In the genomic region with DNA sequence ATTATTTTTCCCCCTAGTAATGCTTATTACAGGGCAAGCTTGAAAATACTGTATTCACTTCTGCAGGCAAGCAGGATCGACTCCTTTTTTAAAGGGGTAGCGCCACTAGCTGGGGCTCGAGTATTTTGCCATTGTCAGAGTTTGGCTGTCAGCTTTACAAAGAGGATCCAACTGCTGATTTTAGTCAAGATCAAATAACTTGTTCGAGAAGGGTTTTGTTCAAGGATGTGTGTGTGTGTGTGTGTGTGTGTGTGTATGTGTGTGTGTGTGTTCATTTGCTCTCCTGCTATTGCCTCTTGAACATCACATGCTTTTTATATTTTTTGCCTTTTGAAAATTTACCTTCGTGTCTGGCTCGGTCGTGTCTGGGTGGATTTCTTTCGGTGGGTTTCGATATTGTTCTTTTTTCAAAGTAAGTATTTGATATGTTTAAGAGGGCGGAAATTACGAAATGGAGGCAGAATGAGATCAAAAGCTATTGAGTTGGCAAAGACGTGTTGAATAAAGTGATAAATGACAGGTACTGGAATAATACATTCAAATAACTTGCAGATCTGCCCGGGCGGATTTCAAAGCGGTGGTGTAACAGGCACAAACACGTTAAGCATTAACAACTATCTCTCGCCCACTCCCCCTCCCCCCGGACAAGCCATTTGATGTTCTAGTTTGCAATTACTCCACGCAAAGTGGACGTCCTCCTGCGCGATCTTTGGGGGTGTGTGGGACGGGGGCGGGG, we compare ENCODE assay signal across 8 cellular contexts. TPM values are rescaled to one million over a fixed set of nuclear protein-coding genes. Genes with fewer than 3 reads are reported as not detected.
DNase-seq lines count a peak whose midpoint lies in the region; ATAC-seq, FAIRE-seq and TF ChIP-seq lines count a peak whose summit lies in the region.

No MANE protein-coding gene starts in this region.

- H3K9ac ChIP-seq in iPS-18a (ENCODE audit: low read length) = no peak overlapping the region

- peak overlapping the region; percentile 61 to 91 for H3K27ac ChIP-seq in A549
- H3K27ac ChIP-seq in KOPT-K1 (ENCODE audit: low read depth, low read length, poor library complexity, severe bottlenecking) = peak overlapping the region; percentile 94
- peak overlapping the region; percentile 93 to 99 (median 96) for H3K27ac ChIP-seq in body of pancreas
- no peak overlapping the region for H3K27ac ChIP-seq in iPS-18a (ENCODE audit: low read length)
- H3K27ac ChIP-seq in sigmoid colon = peak overlapping the region; percentile 93 to 98 (median 96)

- intact Hi-C loops in body of pancreas (cut with DNase I) = no loop called here
- intact Hi-C loops in sigmoid colon (cut with DNase I) = loop anchor here (2.0 to 5.0 kb wide), 5 partner anchors 40 to 150 kb away; no protein-coding TSS in a partner anchor

- no peaks in the 10 kb centered on the region for H3K9me3 ChIP-seq in A549
- no peaks in the 10 kb centered on the region for H3K9me3 ChIP-seq in KOPT-K1 (ENCODE audit: insufficient read depth, low read length, poor library complexity, severe bottlenecking)
- no peaks in the 10 kb centered on the region for H3K9me3 ChIP-seq in body of pancreas
- no peaks in the 10 kb centered on the region for H3K9me3 ChIP-seq in iPS-18a (ENCODE audit: control insufficient read depth, low read depth, low read length)
- no peaks in the 10 kb centered on the region for H3K9me3 ChIP-seq in sigmoid colon

- TF ChIP-seq EP300 in A549 (IDR thresholded peaks at IDR 0.05) (no peak), sigmoid colon (IDR thresholded peaks at IDR 0.05) (no peak)

- H3K27me3 ChIP-seq in body of pancreas (no peaks in the 10 kb centered on the region), iPS-18a (ENCODE audit: control insufficient read depth, insufficient read depth, low read length) (peaks cover 46% of the 10 kb centered on the region), sigmoid colon (no peaks in the 10 kb centered on the region)

- 0 out of 2 replicates have a peak, but pooled peaks cover 2% of the 10 kb centered on the region for H3K36me3 ChIP-seq in KOPT-K1 (ENCODE audit: insufficient read depth, low read length)
- H3K36me3 ChIP-seq in body of pancreas (replicated peaks in 1 of 2; ENCODE audit: insufficient read depth in 1 of 2, low read depth in 2 of 2) = no peaks in the 10 kb centered on the region
- H3K36me3 ChIP-seq in iPS-18a (ENCODE audit: control insufficient read depth, low read depth, low read length) = no peaks in the 10 kb centered on the region
- no peaks in the 10 kb centered on the region for H3K36me3 ChIP-seq in sigmoid colon

- no peak; the same call in 1 of the 3 replicates for TF ChIP-seq CTCF in A549 (IDR thresholded peaks at IDR 0.05)
- TF ChIP-seq CTCF in body of pancreas (IDR thresholded peaks at IDR 0.05) = peak in 2 of 7 experiments; percentile 5 to 14
- TF ChIP-seq CTCF in sigmoid colon (IDR thresholded peaks at IDR 0.05) = no peak

- FAIRE-seq in A549 (lab: Jason Lieb, UNC) = no peak

- H3K4me1 ChIP-seq in A549 (peaks cover 36% of the 10 kb centered on the region), body of pancreas (peaks cover 37% of the 10 kb centered on the region), iPS-18a (ENCODE audit: control insufficient read depth, low read depth, low read length) (peaks cover 36% of the 10 kb centered on the region), sigmoid colon (peaks cover 0 to 43% (median 21%) of the 10 kb centered on the region in 4 donors)

- no peak for TF ChIP-seq POLR2A in A549 (IDR thresholded peaks at IDR 0.05; ENCODE audit: low read length)
- no peak for TF ChIP-seq POLR2A in GM18505 (IDR thresholded peaks at IDR 0.05; ENCODE audit: borderline replicate concordance, extremely low read depth, insufficient read depth, insufficient read length)
- peak in 2 of 3 donors; percentile 9 to 21 for TF ChIP-seq POLR2A in body of pancreas (IDR thresholded peaks at IDR 0.05)
- TF ChIP-seq POLR2A in sigmoid colon (IDR thresholded peaks at IDR 0.05) = no peak

- CTCF ChIA-PET in A549 (lab: Yijun Ruan, JAX) = interaction anchor here (0.6 to 3.2 kb wide), 11 partner anchors 8 to 941 kb away, joined by 3 to 9 read pairs (median 4); no protein-coding TSS in a partner anchor

- WGBS in A549 (ENCODE audit: missing lambda C conversion rate) = 2% methylated on average over 19 of the region's 24 CpGs
- 0% methylated on average over 21 to 22 of the region's 24 CpGs for WGBS in body of pancreas, 2 donors
- 0% methylated on average over 24 of the region's 24 CpGs for WGBS in sigmoid colon, 2 donors

- peak overlapping the region; percentile 77 for H3K4me2 ChIP-seq in A549

- peak overlapping the region; percentile 59 for H3K4me3 ChIP-seq in A549
- H3K4me3 ChIP-seq in body of pancreas = peak overlapping the region; percentile 43 to 93
- peak overlapping the region; percentile 96 for H3K4me3 ChIP-seq in iPS-18a (ENCODE audit: low read length)
- peak overlapping the region; percentile 67 to 75 (median 68) for H3K4me3 ChIP-seq in sigmoid colon

- TF ChIP-seq RAD21 in A549 (conservative IDR thresholded peaks at IDR 0.05 in 1 of 2, IDR thresholded peaks at IDR 0.05 in 1 of 2) = peak; percentile 53 to 57

- ATAC-seq in A549 = peak; percentile 52 to 74; a peak in 5 of 6 replicates
- peak; percentile 4 for ATAC-seq in GM18505 (IDR thresholded peaks at IDR 0.05; ENCODE audit: unreplicated experiment)
- ATAC-seq in body of pancreas = peak; percentile 41
- ATAC-seq in GM18520 (IDR thresholded peaks at IDR 0.05; ENCODE audit: unreplicated experiment) = no peak

- DNase-seq in A549 (ENCODE audit: low read depth in 1 of 2, low spot score in 1 of 2) (peak; percentile 26 to 55), T-helper 22 cell (ENCODE audit: low read depth) (peak; percentile 63), body of pancreas (peak; percentile 63 to 73 (median 68)), sigmoid colon (peak; percentile 81)

- POLR2A ChIA-PET in A549 (lab: Yijun Ruan, JAX) = interaction anchor here (1.1 kb wide), 1 partner anchor 359 kb away, joined by 4 read pairs; no protein-coding TSS in a partner anchor

TF ChIP-seq in A549, 52 proteins besides CTCF, POLR2A, EP300 and RAD21:
- TF ChIP-seq EHF (CRISPR knock-in tag; IDR thresholded peaks at IDR 0.05) (no peak), MAFK (IDR thresholded peaks at IDR 0.05; ENCODE audit: partially characterized antibody) (no peak), TFCP2L1 (CRISPR knock-in tag; IDR thresholded peaks at IDR 0.05) (no peak), CBX8 (IDR thresholded peaks at IDR 0.05) (no peak), ZFP36 (IDR thresholded peaks at IDR 0.05; ENCODE audit: borderline replicate concordance, partially characterized antibody) (no peak), RCOR1 (IDR thresholded peaks at IDR 0.05; ENCODE audit: low read depth, low read length) (no peak), HEYL (CRISPR knock-in tag; IDR thresholded peaks at IDR 0.05) (no peak), FOXS1 (CRISPR knock-in tag; IDR thresholded peaks at IDR 0.05) (no peak), RARB (CRISPR knock-in tag; IDR thresholded peaks at IDR 0.05) (no peak), ESRRA (IDR thresholded peaks at IDR 0.05; ENCODE audit: borderline replicate concordance, low read length) (no peak), JUNB (IDR thresholded peaks at IDR 0.05) (no peak), KDM1A (IDR thresholded peaks at IDR 0.05; ENCODE audit: low read depth) (no peak), TP53 (CRISPR knock-in tag; IDR thresholded peaks at IDR 0.05) (no peak), ZSCAN20 (CRISPR knock-in tag; IDR thresholded peaks at IDR 0.05) (no peak), PHF8 (IDR thresholded peaks at IDR 0.05; ENCODE audit: borderline replicate concordance, low read depth) (no peak), NR3C1 (IDR thresholded peaks at IDR 0.05) (no peak)
- TF ChIP-seq, protein P1, sequence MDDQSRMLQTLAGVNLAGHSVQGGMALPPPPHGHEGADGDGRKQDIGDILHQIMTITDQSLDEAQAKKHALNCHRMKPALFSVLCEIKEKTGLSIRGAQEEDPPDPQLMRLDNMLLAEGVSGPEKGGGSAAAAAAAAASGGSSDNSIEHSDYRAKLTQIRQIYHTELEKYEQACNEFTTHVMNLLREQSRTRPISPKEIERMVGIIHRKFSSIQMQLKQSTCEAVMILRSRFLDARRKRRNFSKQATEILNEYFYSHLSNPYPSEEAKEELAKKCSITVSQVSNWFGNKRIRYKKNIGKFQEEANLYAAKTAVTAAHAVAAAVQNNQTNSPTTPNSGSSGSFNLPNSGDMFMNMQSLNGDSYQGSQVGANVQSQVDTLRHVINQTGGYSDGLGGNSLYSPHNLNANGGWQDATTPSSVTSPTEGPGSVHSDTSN (IDR thresholded peaks at IDR 0.05) = no peak
- TF ChIP-seq, protein P2, sequence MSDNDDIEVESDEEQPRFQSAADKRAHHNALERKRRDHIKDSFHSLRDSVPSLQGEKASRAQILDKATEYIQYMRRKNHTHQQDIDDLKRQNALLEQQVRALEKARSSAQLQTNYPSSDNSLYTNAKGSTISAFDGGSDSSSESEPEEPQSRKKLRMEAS (IDR thresholded peaks at IDR 0.05) = no peak

RNA-seq across cellular contexts. Expression of gene ARID5B, which starts 1.1 kb away (rescaled TPM):
- polyA plus RNA-seq in A549 (2011; rRNA removed) (1.6 and 1.7 TPM in 2 replicates), A549 (2017; fragmentation: RNase III; extraction: RNeasy Plus Mini Kit Qiagen cat#74134 plus additional on column Dnase treatment) (0.75 to 0.91 TPM (median 0.84 TPM) in 3 replicates), sigmoid colon (10 to 100 TPM in 1 of 3 donors, 1 to 10 TPM in 2; 2.3 to 13.6 (median 3.0) TPM)
- 0.29 and 0.40 TPM in 2 replicates for polyA plus RNA-seq in A549 (2012; cell fraction: cytosol; rRNA removed)
- 0.31 and 0.59 TPM in 2 replicates for polyA plus RNA-seq in A549 (2012; cell fraction: nucleus; rRNA removed)
- 5.8 and 5.9 TPM in 2 replicates for polyA minus RNA-seq in A549 (2011; rRNA and poly(A)+ RNA removed)
- total RNA-seq in body of pancreas (10 to 100 TPM; 16.1 to 17.1 TPM), sigmoid colon (100 to 1,000 TPM in 1 of 4 donors, 10 to 100 TPM in 3; 29.6 to 109 (median 61.1) TPM)

Comparison
In these comparisons a context has a peak if more than half of its experiments do, and no peak if none do; other contexts are left out.
1. POLR2A ChIP-seq: peak in body of pancreas (2 of 3); none in A549 (single experiment), GM18505 (single experiment) and sigmoid colon (0 of 2).
2. Peak in every context shown above with its lines, with median percentiles within 50 percentile points of each other: DNase-seq and H3K4me3 ChIP-seq.